Comparison of ENCODE assay signal across 1 cellular context in genomic region chr17:40023590-40024292, GRCh38.
TF ChIP-seq lines count a peak whose summit lies in the region.

No MANE protein-coding gene starts in this region.

TF ChIP-seq in endothelial cell of umbilical vein, 7 proteins besides CTCF, POLR2A, EP300 and RAD21 (continued from another document):
- TF ChIP-seq FOS (IDR thresholded peaks at IDR 0.05; ENCODE audit: borderline replicate concordance, insufficient read depth, low read length) (peak; percentile 46), JUN (IDR thresholded peaks at IDR 0.05; ENCODE audit: borderline replicate concordance, insufficient read depth, insufficient read length, low read depth) (peak; percentile 14), GATA2 (IDR thresholded peaks at IDR 0.05; ENCODE audit: insufficient read depth, insufficient read length, low read depth, low read length) (no peak)
TF ChIP-seq in endothelial cell of umbilical vein: peak in this region for 3.
